1 cellular context compared by ENCODE assay signal in genomic region chr5:83554686-83555085, GRCh38.
TF ChIP-seq lines count a peak whose summit lies in the region.

No MANE protein-coding gene starts in this region.

TF ChIP-seq in GM23338, 12 proteins besides CTCF, POLR2A, EP300 and RAD21 (continued from another document):
- no peak for TF ChIP-seq ZNF462 (CRISPR knock-in tag; IDR thresholded peaks at IDR 0.05)
- no peak for TF ChIP-seq EZH2phosphoT487 (IDR thresholded peaks at IDR 0.05; ENCODE audit: unreplicated experiment)
- no peak for TF ChIP-seq CREB1 (CRISPR knock-in tag; IDR thresholded peaks at IDR 0.05; ENCODE audit: low read depth)
- TF ChIP-seq REST (IDR thresholded peaks at IDR 0.05; ENCODE audit: unreplicated experiment) = no peak
